Comparison of ENCODE assay signal across 23 cellular contexts in the genomic region with DNA sequence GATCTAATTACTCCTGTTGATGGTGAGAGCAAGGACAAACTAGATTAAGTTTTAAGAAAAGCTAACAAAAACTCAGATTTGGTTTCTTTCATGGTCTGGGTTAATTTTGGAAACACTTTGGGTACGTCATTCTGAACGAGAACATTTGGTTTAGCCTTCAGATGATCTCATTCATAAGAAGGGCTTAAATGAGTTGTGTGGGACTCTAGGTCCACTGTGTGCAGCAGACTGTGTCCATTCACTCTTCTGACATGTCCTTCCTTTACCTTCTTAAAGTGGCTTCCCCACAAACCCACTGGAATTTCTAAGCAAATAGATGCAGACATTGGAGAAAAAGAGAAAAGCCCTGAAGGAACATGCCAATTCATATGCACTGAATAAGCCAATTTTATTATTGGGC.
DNase-seq lines count a peak whose midpoint lies in the region; ATAC-seq and TF ChIP-seq lines count a peak whose summit lies in the region.
"Had no signal": no experiment of that assay in that cellular context is flagged by ENCODE, and none has a peak within 500 bp of the region (broad histone marks: within the 10 kb centered on the region; RNA-seq: fewer than 3 reads in every experiment).

No MANE protein-coding gene starts in this region.

- CTCF ChIA-PET in PC-3 (lab: Charles Lee) = no interaction called here
- CTCF ChIA-PET in naive thymus-derived CD4-positive, alpha-beta T cell (lab: Charles Lee) = no interaction called here

- no peak overlapping the region for H4K91ac ChIP-seq in mesenchymal stem cell (ENCODE audit: low read length)

- no peak overlapping the region for H3K18ac ChIP-seq in mesenchymal stem cell (ENCODE audit: low read depth in 1 of 2, low read length in 2 of 2)

- H3K23ac ChIP-seq in mesenchymal stem cell (ENCODE audit: low read length in 2 of 2) = no peak overlapping the region

- H3K14ac ChIP-seq in mesenchymal stem cell (ENCODE audit: low read length in 2 of 2) = no peak overlapping the region

- BruUV-seq in PC-3 (replicated peaks; lab: Mats Ljungman, UMichigan) = no TSS peak

- H2BK120ac ChIP-seq in mesenchymal stem cell (ENCODE audit: low read depth, low read length) = no peak overlapping the region

- no peak overlapping the region for H3K4me3 Mint-ChIP-seq in naive thymus-derived CD4-positive, alpha-beta T cell
- H3K4me3 Mint-ChIP-seq: CD4-positive, alpha-beta memory T cell; stimulated activated naive CD8-positive, alpha-beta T cell treated with anti-CD3 and anti-CD28 coated beads, Interleukin-15, Interleukin-2, amounts not matched to agents 100 ng/mL and 50 ng/mL, for 24 hours had no signal

- H4K20me1 ChIP-seq in PC-3 (ENCODE audit: low read length) = no peaks in the 10 kb centered on the region

- H3K27me3 Mint-ChIP-seq in naive thymus-derived CD4-positive, alpha-beta T cell = peaks cover 15 to 37% (median 20%) of the 10 kb centered on the region in 5 donors

- H3K9me2 ChIP-seq in PC-3 (replicated peaks; ENCODE audit: low read length) = no peaks in the 10 kb centered on the region

- H3K4me1 ChIP-seq in PC-3 (ENCODE audit: insufficient read depth, low read length) (peaks cover 20% of the 10 kb centered on the region), mesenchymal stem cell (ENCODE audit: control insufficient read depth, insufficient read depth, low read depth, low read length) (no peaks in the 10 kb centered on the region)
- no peaks in the 10 kb centered on the region for H3K4me1 ChIP-seq in naive thymus-derived CD4-positive, alpha-beta T cell (ENCODE audit: control insufficient read depth in 2 of 2, insufficient read depth in 2 of 2, low read length in 2 of 2)
- H3K4me1 ChIP-seq: esophagus muscularis mucosa, Peyer's patch, right atrium auricular region had no signal

- no peak for TF ChIP-seq CTCF in PC-3 (conservative IDR thresholded peaks at IDR 0.05; ENCODE audit: low read depth, low read length)

- H3K79me1 ChIP-seq in mesenchymal stem cell (replicated peaks; ENCODE audit: low read length, poor library complexity, severe bottlenecking) = no peaks in the 10 kb centered on the region

- H3K27me3 ChIP-seq in PC-3 (ENCODE audit: low read length) (peaks cover 4% of the 10 kb centered on the region; the same call in 1 of the 2 replicates), mesenchymal stem cell (ENCODE audit: control insufficient read depth in 1 of 2, insufficient read depth in 1 of 2, low read length in 2 of 2) (no peaks in the 10 kb centered on the region)
- no peaks in the 10 kb centered on the region for H3K27me3 ChIP-seq in naive thymus-derived CD4-positive, alpha-beta T cell (ENCODE audit: control insufficient read depth in 2 of 2, insufficient read depth in 2 of 2, low read length in 2 of 2)
- H3K27me3 ChIP-seq: esophagus muscularis mucosa, Peyer's patch, right atrium auricular region had no signal

- H3K4me2 ChIP-seq in PC-3 (ENCODE audit: low read length) = no peak overlapping the region; the same call in 1 of the 2 replicates
- H3K4me2 ChIP-seq in mesenchymal stem cell (ENCODE audit: low read length, poor library complexity, severe bottlenecking) = no peak overlapping the region

- H3K27ac ChIP-seq in PC-3 (ENCODE audit: low read length) (no peak overlapping the region), mesenchymal stem cell (ENCODE audit: low read length, poor library complexity, severe bottlenecking) (no peak overlapping the region)
- no peak overlapping the region for H3K27ac ChIP-seq in naive thymus-derived CD4-positive, alpha-beta T cell (ENCODE audit: low read depth, low read length)
- H3K27ac ChIP-seq: esophagus muscularis mucosa, Peyer's patch, right atrium auricular region had no signal

- POLR2A ChIA-PET in PC-3 (lab: Charles Lee; ENCODE audit: unreplicated experiment) = no interaction called here
- POLR2A ChIA-PET in naive thymus-derived CD4-positive, alpha-beta T cell (lab: Charles Lee) = no interaction called here

- H3K9me3 Mint-ChIP-seq in naive thymus-derived CD4-positive, alpha-beta T cell = peaks cover 0 to 13% (median 3%) of the 10 kb centered on the region in 11 donors

- 61% methylated on average over 2 of the region's 2 CpGs for WGBS in mesenchymal stem cell

- H2BK5ac ChIP-seq in mesenchymal stem cell (ENCODE audit: low read depth, low read length, poor library complexity, severe bottlenecking) = no peak overlapping the region

- H3K36me3 ChIP-seq in PC-3 (ENCODE audit: low read depth, low read length) = no peaks in the 10 kb centered on the region
- no peaks in the 10 kb centered on the region for H3K36me3 ChIP-seq in mesenchymal stem cell (ENCODE audit: control insufficient read depth in 1 of 2, insufficient read depth in 2 of 2, low read depth in 1 of 2, low read length in 2 of 2)
- no peaks in the 10 kb centered on the region for H3K36me3 ChIP-seq in naive thymus-derived CD4-positive, alpha-beta T cell (ENCODE audit: control insufficient read depth in 2 of 3, insufficient read depth in 3 of 3, low read length in 3 of 3)
- H3K36me3 ChIP-seq: esophagus muscularis mucosa, Peyer's patch, right atrium auricular region had no signal

- H3K9me3 ChIP-seq in PC-3 (ENCODE audit: low read length) (no peaks in the 10 kb centered on the region), mesenchymal stem cell (ENCODE audit: control insufficient read depth, low read length) (no peaks in the 10 kb centered on the region)
- no peaks in the 10 kb centered on the region for H3K9me3 ChIP-seq in naive thymus-derived CD4-positive, alpha-beta T cell (ENCODE audit: control insufficient read depth in 2 of 3, low read length in 3 of 3)
- H3K9me3 ChIP-seq: Peyer's patch had no signal

- no peak overlapping the region for H3K9ac ChIP-seq in PC-3 (ENCODE audit: low read length)
- H3K9ac ChIP-seq in mesenchymal stem cell (ENCODE audit: low read length) = peak overlapping the region; percentile 20

- no peaks in the 10 kb centered on the region for H3F3A ChIP-seq in PC-3 (ENCODE audit: low read length, unreplicated experiment)

- H3K4me3 ChIP-seq in PC-3 (ENCODE audit: low read length) = no peak overlapping the region
- no peak overlapping the region for H3K4me3 ChIP-seq in mesenchymal stem cell (ENCODE audit: insufficient read depth in 1 of 2, low read depth in 1 of 2, low read length in 2 of 2)
- no peak overlapping the region for H3K4me3 ChIP-seq in naive thymus-derived CD4-positive, alpha-beta T cell (ENCODE audit: low read length)
- H3K4me3 ChIP-seq: esophagus muscularis mucosa, Peyer's patch, right atrium auricular region had no signal

- no peaks in the 10 kb centered on the region for H3K79me2 ChIP-seq in PC-3 (ENCODE audit: low read length)

- H2AFZ ChIP-seq in PC-3 (ENCODE audit: low read length) (no peak overlapping the region), mesenchymal stem cell (ENCODE audit: low read depth, low read length) (no peak overlapping the region)

- no peak overlapping the region for H3K27ac Mint-ChIP-seq in naive thymus-derived CD4-positive, alpha-beta T cell
- H3K27ac Mint-ChIP-seq: CD4-positive, alpha-beta memory T cell; stimulated activated naive CD8-positive, alpha-beta T cell treated with anti-CD3 and anti-CD28 coated beads, Interleukin-15, Interleukin-2, amounts not matched to agents 100 ng/mL and 50 ng/mL, for 24 hours had no signal

- H2BK15ac ChIP-seq in mesenchymal stem cell (ENCODE audit: low read depth, poor library complexity, severe bottlenecking) = no peak overlapping the region

- ATAC-seq in GM18511 (IDR thresholded peaks at IDR 0.05; ENCODE audit: unreplicated experiment) (peak; percentile 67), HG02852 (IDR thresholded peaks at IDR 0.05; ENCODE audit: unreplicated experiment) (peak; percentile 80), PC-3 (peak; percentile 65; the same call in 1 of the 2 replicates)
- ATAC-seq in naive thymus-derived CD4-positive, alpha-beta T cell = no peak
- ATAC-seq: left ventricle myocardium superior had no signal

- no peak overlapping the region for H2AK5ac ChIP-seq in mesenchymal stem cell (ENCODE audit: low read length, severe bottlenecking)

- intact Hi-C loops in PC-3 (cut with micrococcal nuclease) = no loop called here
- intact Hi-C loops in naive thymus-derived CD4-positive, alpha-beta T cell (cut with micrococcal nuclease) = no loop called here

- no peak overlapping the region for H4K8ac ChIP-seq in mesenchymal stem cell (ENCODE audit: low read length)

- peaks cover 0 to 1% (median 0%) of the 10 kb centered on the region in 7 donors for H3K4me1 Mint-ChIP-seq in naive thymus-derived CD4-positive, alpha-beta T cell
- H3K4me1 Mint-ChIP-seq: CD4-positive, alpha-beta memory T cell had no signal

- no peak overlapping the region for H2BK12ac ChIP-seq in mesenchymal stem cell (ENCODE audit: low read length in 2 of 2)

- peaks cover 0 to 4% (median 0%) of the 10 kb centered on the region in 5 donors for H3K36me3 Mint-ChIP-seq in naive thymus-derived CD4-positive, alpha-beta T cell
- H3K36me3 Mint-ChIP-seq: CD4-positive, alpha-beta memory T cell had no signal

- H3K4ac ChIP-seq in mesenchymal stem cell (ENCODE audit: low read depth in 1 of 2, low read length in 2 of 2) = no peak overlapping the region

- DNase-seq in PC-3 (peak; percentile 69), mesenchymal stem cell (peak; percentile 17), NCI-H1436 (lab: John Stamatoyannopoulos, UW) (no peak), NCI-H2196 treated with DMSO at 0.1 percent for 48 hours (lab: John Stamatoyannopoulos, UW; ENCODE audit: unreplicated experiment) (no peak)
- no peak for DNase-seq in naive thymus-derived CD4-positive, alpha-beta T cell
- DNase-seq in stimulated activated CD4-positive, alpha-beta T cell treated with anti-CD3 and anti-CD28 coated beads, Interleukin-2, amount 100 ng/mL, for 24 hours = no peak
- DNase-seq: activated CD4-positive, alpha-beta T cell treated with anti-CD3 and anti-CD28 coated beads for 4 hours; activated CD8-positive, alpha-beta memory T cell treated with anti-CD3 and anti-CD28 coated beads, Interleukin-2, amount 50 U/mL, for 4 hours; CD4-positive, alpha-beta memory T cell; effector CD4-positive, alpha-beta T cell; glutamatergic neuron; Kasumi-1; left ventricle myocardium superior; NCI-H1105 treated with DMSO at 0.1 percent for 48 hours; NCI-H774; occipital lobe; Peyer's patch; trophoblast cell had no signal

Comparison
In these comparisons a context has a peak if more than half of its experiments do, and no peak if none do; other contexts are left out.
1. DNase-seq: peak in PC-3 (single experiment) and mesenchymal stem cell (single experiment); none in naive thymus-derived CD4-positive, alpha-beta T cell (0 of 9), stimulated activated CD4-positive, alpha-beta T cell treated with anti-CD3 and anti-CD28 coated beads, Interleukin-2, amount 100 ng/mL, for 24 hours (0 of 2), NCI-H1436 (single experiment) and NCI-H2196 treated with DMSO at 0.1 percent for 48 hours (single experiment).